Comparison of ENCODE assay signal across 34 cellular contexts in the genomic region with DNA sequence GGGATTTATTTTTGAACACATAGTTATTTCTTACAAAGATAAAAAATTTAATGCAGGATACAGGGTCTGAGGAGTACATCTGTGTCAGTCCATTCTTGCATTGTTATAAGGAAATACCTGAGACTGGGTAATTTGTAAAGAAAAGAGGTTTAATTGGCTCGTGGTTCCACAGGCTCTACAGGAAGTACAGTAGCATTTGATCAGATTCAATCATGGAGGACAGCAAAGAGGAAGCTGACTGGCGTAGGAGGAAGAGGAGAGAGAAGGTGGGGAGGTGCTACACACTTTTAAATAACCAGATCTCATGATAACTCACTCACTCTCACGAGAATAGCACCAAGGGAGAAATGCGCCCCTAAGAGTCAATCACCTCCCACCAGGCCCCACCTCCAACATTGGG.
"Had no signal": no experiment of that assay in that cellular context is flagged by ENCODE, and none has a peak within 500 bp of the region (broad histone marks: within the 10 kb centered on the region; RNA-seq: fewer than 3 reads in every experiment).

No MANE protein-coding gene starts in this region.

- H3K4me1 ChIP-seq: adrenal gland, ascending aorta, breast epithelium had no signal

- ATAC-seq: activated naive CD4-positive, alpha-beta T cell treated with anti-CD3 and anti-CD28 coated beads, Interleukin-2, amount 50 U/mL, for 72 hours; activated naive CD8-positive, alpha-beta T cell treated with anti-CD3 and anti-CD28 coated beads, Interleukin-2, amount 50 U/mL, for 24 hours; activated T-cell treated with anti-CD3 and anti-CD28 coated beads, Interleukin-2, amount 50 U/mL, for 4 hours; activated T-cell treated with anti-CD3 and anti-CD28 coated beads, Interleukin-2, amount 50 U/mL, for 72 hours; activated T-helper 17 cell treated with anti-CD3 and anti-CD28 coated beads, Interleukin-2, amount 50 U/mL, for 72 hours; body of pancreas had no signal

- DNase-seq: activated effector memory CD4-positive, alpha-beta T cell treated with anti-CD3 and anti-CD28 coated beads, Interleukin-2, amount 50 U/mL, for 16 hours; activated effector memory CD4-positive, alpha-beta T cell treated with Interleukin-2 at 50 U/mL for 16 hours; activated gamma-delta T cell; activated gamma-delta T cell treated with Interleukin-2 at 50 U/mL for 16 hours; activated naive CD4-positive, alpha-beta T cell; activated naive CD4-positive, alpha-beta T cell treated with anti-CD3 and anti-CD28 coated beads for 36 hours; activated naive CD4-positive, alpha-beta T cell treated with anti-CD3 and anti-CD28 coated beads, Interleukin-2, amount 10 ng/mL, durations not matched to agents 7 days and 5 days; activated naive CD4-positive, alpha-beta T cell treated with anti-CD3 and anti-CD28 coated beads, Interleukin-2, amount 50 U/mL, for 16 hours; activated naive CD4-positive, alpha-beta T cell treated with Interleukin-2 at 50 U/mL for 16 hours; activated naive CD8-positive, alpha-beta T cell treated with anti-CD3 and anti-CD28 coated beads for 36 hours; activated naive CD8-positive, alpha-beta T cell treated with anti-CD3 and anti-CD28 coated beads, Interleukin-2, amount 10 ng/mL, durations not matched to agents 7 days and 5 days; activated naive CD8-positive, alpha-beta T cell treated with anti-CD3 and anti-CD28 coated beads, Interleukin-2, amount 50 U/mL, for 24 hours; activated T-cell treated with anti-CD3 and anti-CD28 coated beads, Interleukin-2, amount 50 U/mL, for 1 hour; activated T-cell treated with anti-CD3 and anti-CD28 coated beads, Interleukin-2, amount 50 U/mL, for 24 hours; activated T-cell treated with anti-CD3 and anti-CD28 coated beads, Interleukin-2, amount 50 U/mL, for 4 hours; activated T-cell treated with anti-CD3 and anti-CD28 coated beads, Interleukin-2, amount 50 U/mL, for 48 hours; activated T-cell treated with anti-CD3 and anti-CD28 coated beads, Interleukin-2, amount 50 U/mL, for 72 hours; adrenal gland; amniotic stem cell; amygdala; anterior cingulate cortex; aorta; body of pancreas; brain microvascular endothelial cell; caudate nucleus; central memory CD4-positive, alpha-beta T cell; cerebellar nuclear complex had no signal

- H3K4me3 ChIP-seq: adrenal gland, ascending aorta, body of pancreas, breast epithelium, cardiac muscle cell had no signal

- H3K36me3 ChIP-seq: adrenal gland, ascending aorta, brain microvascular endothelial cell, breast epithelium, cardiac muscle cell had no signal

- H3K27ac ChIP-seq: adrenal gland, ascending aorta, body of pancreas, brain microvascular endothelial cell, breast epithelium, cardiac muscle cell had no signal

- H3K9me3 ChIP-seq: adrenal gland, ascending aorta, body of pancreas, breast epithelium had no signal

- FAIRE-seq: astrocyte, bronchial epithelial cell had no signal

- H3K27me3 ChIP-seq: adrenal gland, ascending aorta, body of pancreas, brain microvascular endothelial cell, breast epithelium, cardiac muscle cell had no signal
